In the genomic region with DNA sequence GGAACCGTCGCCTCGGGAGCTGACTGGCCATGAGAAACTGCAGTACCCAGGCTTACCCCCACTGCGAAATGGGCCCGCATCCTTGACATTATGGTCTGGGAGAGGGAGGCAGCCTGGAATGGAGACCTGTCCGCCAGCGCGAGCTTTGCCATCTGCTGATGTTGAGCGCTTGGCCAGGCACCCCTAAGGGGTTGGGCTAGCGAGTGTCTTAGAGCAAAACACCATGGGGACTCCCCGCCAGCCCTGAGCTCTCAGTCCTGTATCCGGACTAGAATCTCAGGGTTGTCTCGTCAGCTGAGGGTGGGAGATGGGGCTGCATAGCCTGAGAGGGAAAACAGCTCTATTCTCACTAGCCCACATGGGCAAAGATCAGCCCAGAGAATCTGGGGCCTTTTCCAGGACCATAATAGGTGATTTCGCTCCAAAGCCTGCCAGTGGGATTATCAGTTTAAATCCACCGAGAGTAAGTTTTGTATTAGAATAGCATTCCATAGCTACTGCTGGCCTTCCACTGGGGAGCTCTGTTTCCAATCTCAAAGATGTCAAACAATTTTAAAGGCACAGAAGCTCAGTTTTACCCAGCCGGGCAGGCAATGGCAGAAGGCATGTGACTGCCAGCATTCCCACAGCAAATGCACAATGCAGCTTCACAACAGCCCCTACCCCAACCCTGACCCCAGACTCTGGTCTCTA, we compare ENCODE assay signal across 21 cellular contexts.
A peak's percentile ranks its signal among the peaks of the same experiment; 100 is the strongest.
DNase-seq lines count a peak whose midpoint lies in the region; ATAC-seq and TF ChIP-seq lines count a peak whose summit lies in the region.
"Had no signal": no experiment of that assay in that cellular context is flagged by ENCODE, and none has a peak within 500 bp of the region (broad histone marks: within the 10 kb centered on the region; RNA-seq: fewer than 3 reads in every experiment).

No MANE protein-coding gene starts in this region.

- H3K27me3 ChIP-seq in esophagus squamous epithelium (peaks cover 0 to 71% (median 0%) of the 10 kb centered on the region in 4 donors), muscle layer of colon (ENCODE audit: control insufficient read depth in 1 of 2, insufficient read depth in 2 of 2, low read length in 2 of 2) (no peaks in the 10 kb centered on the region), uterus (no peaks in the 10 kb centered on the region), BE2C (no peaks in the 10 kb centered on the region)
- H3K27me3 ChIP-seq: BLaER1 treated with 17β-estradiol and CSF1 and Interleukin-3, amounts not matched to agents 10 nM and 100 nM had no signal

- TF ChIP-seq POLR2A in esophagus squamous epithelium (IDR thresholded peaks at IDR 0.05), result no peak
- no peak for TF ChIP-seq POLR2A in uterus (IDR thresholded peaks at IDR 0.05)

- TF ChIP-seq CTCF in esophagus squamous epithelium (IDR thresholded peaks at IDR 0.05) (no peak), uterus (IDR thresholded peaks at IDR 0.05) (no peak), BE2C (IDR thresholded peaks at IDR 0.05; ENCODE audit: low read depth, low read length) (no peak)

- peak overlapping the region in 3 of 4 donors; percentile 40 to 82 (median 70) for H3K27ac ChIP-seq in esophagus squamous epithelium
- peak overlapping the region; percentile 96 for H3K27ac ChIP-seq in muscle layer of colon (ENCODE audit: low read depth, low read length)
- H3K27ac ChIP-seq in uterus, result peak overlapping the region; percentile 68 to 75
- H3K27ac ChIP-seq: BLaER1 treated with 17β-estradiol and CSF1 and Interleukin-3, amounts not matched to agents 10 nM and 100 nM; KMS-11; parathyroid adenoma; skin epidermis had no signal

- no peaks in the 10 kb centered on the region for H3K36me3 ChIP-seq in esophagus squamous epithelium
- H3K36me3 ChIP-seq in muscle layer of colon (ENCODE audit: insufficient read depth, low read length), result no peaks in the 10 kb centered on the region
- H3K36me3 ChIP-seq in uterus, result no peaks in the 10 kb centered on the region
- H3K36me3 ChIP-seq in BE2C, result no peaks in the 10 kb centered on the region
- H3K36me3 ChIP-seq: BLaER1 treated with 17β-estradiol and CSF1 and Interleukin-3, amounts not matched to agents 10 nM and 100 nM had no signal

- intact Hi-C loops in Right ventricle myocardium inferior (cut with DNase I) (no loop called here), cardiac septum (cut with DNase I) (no loop called here), esophagus squamous epithelium (cut with DNase I) (no loop called here), uterus (cut with DNase I; ENCODE audit: low total_unique reads) (no loop called here)

- peak overlapping the region in 1 of 4 donors; percentile 7 for H3K4me3 ChIP-seq in esophagus squamous epithelium
- peak overlapping the region in 1 of 2 donors; percentile 45 for H3K4me3 ChIP-seq in muscle layer of colon (ENCODE audit: low read depth in 1 of 2, low read length in 2 of 2)
- peak overlapping the region in 1 of 2 donors; percentile 6 for H3K4me3 ChIP-seq in uterus
- H3K4me3 ChIP-seq in BE2C (ENCODE audit: low read depth, low read length), result no peak overlapping the region
- H3K4me3 ChIP-seq: BLaER1 treated with 17β-estradiol and CSF1 and Interleukin-3, amounts not matched to agents 10 nM and 100 nM; GM12878; skin epidermis had no signal

- peak overlapping the region; percentile 37 for H3K9ac ChIP-seq in muscle layer of colon (ENCODE audit: low read length)
- H3K9ac ChIP-seq: BLaER1 treated with 17β-estradiol and CSF1 and Interleukin-3, amounts not matched to agents 10 nM and 100 nM; KMS-11; parathyroid adenoma had no signal

- ATAC-seq in Right ventricle myocardium inferior (peak; percentile 38), HG03095 (IDR thresholded peaks at IDR 0.05; ENCODE audit: unreplicated experiment) (no peak)
- ATAC-seq: GM12878 had no signal

- DNase-seq in Right ventricle myocardium inferior (ENCODE audit: missing footprints) (no peak), cardiac septum (ENCODE audit: low spot score) (no peak), esophagus squamous epithelium (lab: John Stamatoyannopoulos, UW) (no peak), uterus (peak; percentile 48 to 51), BE2C (no peak), HuH-7 (ENCODE audit: low spot score) (no peak)
- DNase-seq: 8988T; activated CD4-positive, CD25-positive, alpha-beta regulatory T cell treated with anti-CD3 and anti-CD28 coated beads, Interleukin-2, amount 50 U/mL, for 72 hours; central memory CD4-positive, alpha-beta T cell; NCI-H1092; NCI-H2081; NCI-H524 treated with DMSO at 0.1 percent for 48 hours; SIG-M5; stimulated activated CD8-positive, alpha-beta memory T cell treated with anti-CD3 and anti-CD28 coated beads, Interleukin-4, amount 100 ng/mL, for 48 hours had no signal

- H3K9me3 ChIP-seq in esophagus squamous epithelium (no peaks in the 10 kb centered on the region), muscle layer of colon (ENCODE audit: low read length) (no peaks in the 10 kb centered on the region), uterus (no peaks in the 10 kb centered on the region), BE2C (no peaks in the 10 kb centered on the region)

- peaks cover 0 to 2% (median 0%) of the 10 kb centered on the region in 3 donors for H3K4me1 ChIP-seq in esophagus squamous epithelium
- peaks cover 59% of the 10 kb centered on the region for H3K4me1 ChIP-seq in muscle layer of colon (ENCODE audit: insufficient read depth, low read length)
- H3K4me1 ChIP-seq in uterus, result no peaks in the 10 kb centered on the region
- peaks cover 34% of the 10 kb centered on the region for H3K4me1 ChIP-seq in BE2C
- H3K4me1 ChIP-seq: parathyroid adenoma had no signal

- 63 to 80% methylated on average over 5 to 6 of the region's 16 CpGs for WGBS in esophagus squamous epithelium, 2 donors

Comparison
In these comparisons a context has a peak if more than half of its experiments do, and no peak if none do; other contexts are left out.
1. DNase-seq: peak in uterus (2 of 2); none in Right ventricle myocardium inferior (single experiment), cardiac septum (single experiment), esophagus squamous epithelium (single experiment), BE2C (single experiment) and HuH-7 (single experiment).
2. Peak in every context shown above with its lines, with median percentiles within 50 percentile points of each other: H3K27ac ChIP-seq.